In the genomic region with DNA sequence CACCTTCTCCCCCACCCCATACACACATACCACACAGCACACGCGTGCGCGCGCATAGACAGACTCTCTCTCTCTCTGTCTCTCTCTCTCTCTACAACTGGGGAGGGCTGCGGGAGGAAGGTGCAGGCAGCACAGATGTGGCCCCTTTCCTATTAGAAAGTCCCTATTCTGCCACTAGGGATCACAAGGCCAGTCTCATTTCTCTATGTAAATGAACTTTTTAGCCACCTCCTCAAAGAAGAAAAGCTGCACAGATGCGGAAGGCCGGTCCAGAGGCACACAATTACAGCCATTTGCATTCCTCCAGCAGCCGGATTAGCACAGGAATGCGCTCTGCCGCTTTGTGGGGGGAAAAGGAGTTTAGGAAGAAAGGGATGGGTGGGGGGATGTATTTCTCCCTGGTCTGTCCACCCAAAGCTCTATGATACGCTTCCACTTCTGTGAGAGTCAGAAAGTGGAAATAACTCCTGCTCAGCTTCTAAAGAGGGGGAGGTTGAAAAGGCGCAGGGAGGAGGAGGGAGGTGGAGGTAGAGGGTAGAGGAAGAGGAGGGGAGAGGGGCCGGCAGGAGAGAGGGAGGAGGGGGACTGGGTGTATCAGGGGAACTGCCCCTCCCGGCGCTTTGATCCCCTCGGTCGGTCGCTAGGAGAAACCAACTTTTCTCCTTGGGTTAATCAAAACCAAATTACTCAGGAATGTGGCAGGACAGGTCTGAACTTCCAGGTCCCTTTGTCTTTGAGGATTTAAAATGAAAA, we compare ENCODE assay signal across 9 cellular contexts. TPM values are rescaled to one million over a fixed set of nuclear protein-coding genes. Genes with fewer than 3 reads are reported as not detected.
A peak's percentile ranks its signal among the peaks of the same experiment; 100 is the strongest.
DNase-seq lines count a peak whose midpoint lies in the region; ATAC-seq and TF ChIP-seq lines count a peak whose summit lies in the region.
"Had no signal": no experiment of that assay in that cellular context is flagged by ENCODE, and none has a peak within 500 bp of the region (broad histone marks: within the 10 kb centered on the region; RNA-seq: fewer than 3 reads in every experiment).

No MANE protein-coding gene starts in this region.

- peak; percentile 69 for ATAC-seq in HG03159 (IDR thresholded peaks at IDR 0.05; ENCODE audit: unreplicated experiment)
- no peak for ATAC-seq in activated CD4-positive, CD25-positive, alpha-beta regulatory T cell treated with anti-CD3 and anti-CD28 coated beads, Interleukin-2, amount 50 U/mL, for 24 hours

- no peak for TF ChIP-seq POLR2A in Peyer's patch (IDR thresholded peaks at IDR 0.05)

- DNase-seq in GM19240 (ENCODE audit: insufficient read length, low spot score) (peak; percentile 45), brain microvascular endothelial cell (no peak), Peyer's patch (no peak), NCI-H774 (lab: John Stamatoyannopoulos, UW) (no peak)
- DNase-seq: DND-41 had no signal

- peaks cover 67% of the 10 kb centered on the region for H3K4me1 ChIP-seq in BLaER1
- peaks cover 69% of the 10 kb centered on the region for H3K4me1 ChIP-seq in iPS-20b (ENCODE audit: insufficient read depth, low read length)
- H3K4me1 ChIP-seq in Peyer's patch: peaks cover 0 to 5% (median 0%) of the 10 kb centered on the region in 4 donors

- H3K4me2 ChIP-seq in BLaER1: peak overlapping the region; percentile 79

- H3K36me3 ChIP-seq in BLaER1 (no peaks in the 10 kb centered on the region), iPS-20b (ENCODE audit: insufficient read depth, low read depth, low read length) (no peaks in the 10 kb centered on the region), brain microvascular endothelial cell (replicated peaks) (no peaks in the 10 kb centered on the region), Peyer's patch (no peaks in the 10 kb centered on the region)

- H3K27me3 ChIP-seq in BLaER1 (peaks cover 69% of the 10 kb centered on the region), iPS-20b (ENCODE audit: insufficient read depth, low read length) (peaks cover 99% of the 10 kb centered on the region), brain microvascular endothelial cell (replicated peaks) (no peaks in the 10 kb centered on the region), Peyer's patch (no peaks in the 10 kb centered on the region)

- TF ChIP-seq CTCF in brain microvascular endothelial cell (IDR thresholded peaks at IDR 0.05; ENCODE audit: low read depth, low read length, missing control alignments) (no peak), Peyer's patch (IDR thresholded peaks at IDR 0.05) (no peak)

- H3K9me3 ChIP-seq in BLaER1: no peaks in the 10 kb centered on the region
- H3K9me3 ChIP-seq in iPS-20b (ENCODE audit: insufficient read depth, low read depth, low read length): no peaks in the 10 kb centered on the region
- no peaks in the 10 kb centered on the region for H3K9me3 ChIP-seq in Peyer's patch

- H3K9ac ChIP-seq in BLaER1 (peak overlapping the region; percentile 63), iPS-20b (ENCODE audit: low read depth, low read length) (no peak overlapping the region)

- peak overlapping the region; percentile 49; the same call in 1 of the 2 replicates for H3K27ac ChIP-seq in BLaER1
- H3K27ac ChIP-seq in iPS-20b (ENCODE audit: low read length): no peak overlapping the region
- H3K27ac ChIP-seq in brain microvascular endothelial cell: no peak overlapping the region
- no peak overlapping the region for H3K27ac ChIP-seq in Peyer's patch

- H4K20me1 ChIP-seq in BLaER1: no peaks in the 10 kb centered on the region

- in situ Hi-C loops in brain microvascular endothelial cell (cut with HindIII; ENCODE audit: low pct_ligation_motif_present, low sequenced_read_pairs): no loop called here

- peak overlapping the region; percentile 52 for H3K4me3 ChIP-seq in BLaER1
- peak overlapping the region; percentile 54 for H3K4me3 ChIP-seq in iPS-20b (ENCODE audit: low read length)
- H3K4me3 ChIP-seq in brain microvascular endothelial cell (ENCODE audit: low read depth, low read length): no peak overlapping the region
- H3K4me3 ChIP-seq in Peyer's patch: no peak overlapping the region

RNA-seq across cellular contexts. Expression of gene ZFHX3, which starts 11.7 kb away (rescaled TPM):
- 10 to 100 TPM in 3 of 4 donors, 1 to 10 TPM in 1; 6.3 to 39.6 (median 14.6) TPM for total RNA-seq in Peyer's patch

Comparison
In these comparisons a context has a peak if more than half of its experiments do, and no peak if none do; other contexts are left out.
1. H3K4me3 ChIP-seq: peak in BLaER1 (single experiment) and iPS-20b (single experiment); none in brain microvascular endothelial cell (single experiment) and Peyer's patch (0 of 4).